Comparison of ENCODE assay signal across 1 cellular context in the genomic region with DNA sequence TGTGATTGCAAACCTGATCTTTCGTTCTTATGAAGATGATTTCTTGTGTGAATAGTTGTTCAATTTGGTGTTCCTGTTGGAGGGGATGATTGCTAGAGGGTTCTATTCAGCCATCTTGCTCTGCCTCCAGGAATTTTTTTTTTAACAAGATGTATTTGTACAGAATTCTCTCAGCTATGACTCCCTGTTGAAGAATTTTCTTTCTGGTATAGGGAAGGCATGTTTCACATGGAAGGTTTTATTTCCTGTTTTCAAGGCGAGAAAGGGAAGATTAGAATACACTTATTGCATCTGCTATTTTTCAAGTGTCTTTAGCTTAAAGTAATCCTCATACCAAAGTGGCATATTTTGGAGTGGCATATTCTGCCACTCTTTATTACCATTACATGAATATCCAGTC.
TF ChIP-seq lines count a peak whose summit lies in the region.

No MANE protein-coding gene starts in this region.

TF ChIP-seq in H1, 55 proteins besides CTCF, POLR2A, EP300 and RAD21:
- TF ChIP-seq CEBPB (IDR thresholded peaks at IDR 0.05; ENCODE audit: low read depth, low read length) = no peak
